Comparison of ENCODE assay signal across 7 cellular contexts in genomic region chr12:389138-390096, GRCh38.
A peak's percentile ranks its signal among the peaks of the same experiment; 100 is the strongest.
DNase-seq lines count a peak whose midpoint lies in the region; ATAC-seq lines count a peak whose summit lies in the region.

Gene KDM5A, minus strand, starts transcription at chr12:389320. Its CDS starts 229 bp downstream, at chr12:389091.

- no peaks in the 10 kb centered on the region for H3K27me3 ChIP-seq in layer of hippocampus (ENCODE audit: control insufficient read depth, insufficient read depth, low read length)

- H3K27ac ChIP-seq in layer of hippocampus (ENCODE audit: low read depth, low read length): peak within 1 kb of the TSS; percentile 96

- DNase-seq in T-helper 9 cell (peak; percentile 86), cerebellar cortex (ENCODE audit: low spot score) (peak; percentile 93), DMS153 treated with DMSO at 0.1 percent for 48 hours (lab: John Stamatoyannopoulos, UW; ENCODE audit: unreplicated experiment) (no peak)
- peak; percentile 89 for DNase-seq in stimulated activated CD4-positive, alpha-beta T cell treated with anti-CD3 and anti-CD28 coated beads, Interleukin-1b, Interleukin-23, amount 100 ng/mL, for 48 hours

- ATAC-seq in GM19023 (IDR thresholded peaks at IDR 0.05; ENCODE audit: unreplicated experiment) (peak; percentile 86), HG03159 (IDR thresholded peaks at IDR 0.05; ENCODE audit: unreplicated experiment) (peak; percentile 83)
